ENCODE assay signal across 1 cellular context in genomic region chr10:131909014-131909808, GRCh38.
TF ChIP-seq lines count a peak whose summit lies in the region.

No MANE protein-coding gene starts in this region.

TF ChIP-seq in GM23338, 12 proteins besides CTCF, POLR2A, EP300 and RAD21 (continued from another document):
- TF ChIP-seq REST (IDR thresholded peaks at IDR 0.05; ENCODE audit: unreplicated experiment) = no peak
- no peak for TF ChIP-seq POLR2AphosphoS5 (IDR thresholded peaks at IDR 0.05; ENCODE audit: low read depth)
- TF ChIP-seq, protein P1, sequence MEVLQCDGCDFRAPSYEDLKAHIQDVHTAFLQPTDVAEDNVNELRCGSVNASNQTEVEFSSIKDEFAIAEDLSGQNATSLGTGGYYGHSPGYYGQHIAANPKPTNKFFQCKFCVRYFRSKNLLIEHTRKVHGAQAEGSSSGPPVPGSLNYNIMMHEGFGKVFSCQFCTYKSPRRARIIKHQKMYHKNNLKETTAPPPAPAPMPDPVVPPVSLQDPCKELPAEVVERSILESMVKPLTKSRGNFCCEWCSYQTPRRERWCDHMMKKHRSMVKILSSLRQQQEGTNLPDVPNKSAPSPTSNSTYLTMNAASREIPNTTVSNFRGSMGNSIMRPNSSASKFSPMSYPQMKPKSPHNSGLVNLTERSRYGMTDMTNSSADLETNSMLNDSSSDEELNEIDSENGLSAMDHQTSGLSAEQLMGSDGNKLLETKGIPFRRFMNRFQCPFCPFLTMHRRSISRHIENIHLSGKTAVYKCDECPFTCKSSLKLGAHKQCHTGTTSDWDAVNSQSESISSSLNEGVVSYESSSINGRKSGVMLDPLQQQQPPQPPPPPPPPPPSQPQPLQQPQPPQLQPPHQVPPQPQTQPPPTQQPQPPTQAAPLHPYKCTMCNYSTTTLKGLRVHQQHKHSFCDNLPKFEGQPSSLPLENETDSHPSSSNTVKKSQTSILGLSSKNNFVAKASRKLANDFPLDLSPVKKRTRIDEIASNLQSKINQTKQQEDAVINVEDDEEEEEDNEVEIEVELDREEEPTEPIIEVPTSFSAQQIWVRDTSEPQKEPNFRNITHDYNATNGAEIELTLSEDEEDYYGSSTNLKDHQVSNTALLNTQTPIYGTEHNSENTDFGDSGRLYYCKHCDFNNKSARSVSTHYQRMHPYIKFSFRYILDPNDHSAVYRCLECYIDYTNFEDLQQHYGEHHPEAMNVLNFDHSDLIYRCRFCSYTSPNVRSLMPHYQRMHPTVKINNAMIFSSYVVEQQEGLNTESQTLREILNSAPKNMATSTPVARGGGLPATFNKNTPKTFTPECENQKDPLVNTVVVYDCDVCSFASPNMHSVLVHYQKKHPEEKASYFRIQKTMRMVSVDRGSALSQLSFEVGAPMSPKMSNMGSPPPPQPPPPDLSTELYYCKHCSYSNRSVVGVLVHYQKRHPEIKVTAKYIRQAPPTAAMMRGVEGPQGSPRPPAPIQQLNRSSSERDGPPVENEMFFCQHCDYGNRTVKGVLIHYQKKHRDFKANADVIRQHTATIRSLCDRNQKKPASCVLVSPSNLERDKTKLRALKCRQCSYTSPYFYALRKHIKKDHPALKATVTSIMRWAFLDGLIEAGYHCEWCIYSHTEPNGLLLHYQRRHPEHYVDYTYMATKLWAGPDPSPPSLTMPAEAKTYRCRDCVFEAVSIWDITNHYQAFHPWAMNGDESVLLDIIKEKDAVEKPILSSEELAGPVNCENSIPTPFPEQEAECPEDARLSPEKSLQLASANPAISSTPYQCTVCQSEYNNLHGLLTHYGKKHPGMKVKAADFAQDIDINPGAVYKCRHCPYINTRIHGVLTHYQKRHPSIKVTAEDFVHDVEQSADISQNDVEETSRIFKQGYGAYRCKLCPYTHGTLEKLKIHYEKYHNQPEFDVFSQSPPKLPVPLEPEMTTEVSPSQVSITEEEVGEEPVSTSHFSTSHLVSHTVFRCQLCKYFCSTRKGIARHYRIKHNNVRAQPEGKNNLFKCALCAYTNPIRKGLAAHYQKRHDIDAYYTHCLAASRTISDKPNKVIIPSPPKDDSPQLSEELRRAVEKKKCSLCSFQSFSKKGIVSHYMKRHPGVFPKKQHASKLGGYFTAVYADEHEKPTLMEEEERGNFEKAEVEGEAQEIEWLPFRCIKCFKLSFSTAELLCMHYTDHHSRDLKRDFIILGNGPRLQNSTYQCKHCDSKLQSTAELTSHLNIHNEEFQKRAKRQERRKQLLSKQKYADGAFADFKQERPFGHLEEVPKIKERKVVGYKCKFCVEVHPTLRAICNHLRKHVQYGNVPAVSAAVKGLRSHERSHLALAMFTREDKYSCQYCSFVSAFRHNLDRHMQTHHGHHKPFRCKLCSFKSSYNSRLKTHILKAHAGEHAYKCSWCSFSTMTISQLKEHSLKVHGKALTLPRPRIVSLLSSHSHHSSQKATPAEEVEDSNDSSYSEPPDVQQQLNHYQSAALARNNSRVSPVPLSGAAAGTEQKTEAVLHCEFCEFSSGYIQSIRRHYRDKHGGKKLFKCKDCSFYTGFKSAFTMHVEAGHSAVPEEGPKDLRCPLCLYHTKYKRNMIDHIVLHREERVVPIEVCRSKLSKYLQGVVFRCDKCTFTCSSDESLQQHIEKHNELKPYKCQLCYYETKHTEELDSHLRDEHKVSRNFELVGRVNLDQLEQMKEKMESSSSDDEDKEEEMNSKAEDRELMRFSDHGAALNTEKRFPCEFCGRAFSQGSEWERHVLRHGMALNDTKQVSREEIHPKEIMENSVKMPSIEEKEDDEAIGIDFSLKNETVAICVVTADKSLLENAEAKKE (CRISPR knock-in tag; IDR thresholded peaks at IDR 0.05) = no peak
- no peak for TF ChIP-seq CREB1 (CRISPR knock-in tag; IDR thresholded peaks at IDR 0.05; ENCODE audit: low read depth)
- no peak for TF ChIP-seq STAT1 (IDR thresholded peaks at IDR 0.05; ENCODE audit: unreplicated experiment)
TF ChIP-seq in GM23338: peak in this region for 0.
